ENCODE assay signal across 8 cellular contexts in the genomic region with DNA sequence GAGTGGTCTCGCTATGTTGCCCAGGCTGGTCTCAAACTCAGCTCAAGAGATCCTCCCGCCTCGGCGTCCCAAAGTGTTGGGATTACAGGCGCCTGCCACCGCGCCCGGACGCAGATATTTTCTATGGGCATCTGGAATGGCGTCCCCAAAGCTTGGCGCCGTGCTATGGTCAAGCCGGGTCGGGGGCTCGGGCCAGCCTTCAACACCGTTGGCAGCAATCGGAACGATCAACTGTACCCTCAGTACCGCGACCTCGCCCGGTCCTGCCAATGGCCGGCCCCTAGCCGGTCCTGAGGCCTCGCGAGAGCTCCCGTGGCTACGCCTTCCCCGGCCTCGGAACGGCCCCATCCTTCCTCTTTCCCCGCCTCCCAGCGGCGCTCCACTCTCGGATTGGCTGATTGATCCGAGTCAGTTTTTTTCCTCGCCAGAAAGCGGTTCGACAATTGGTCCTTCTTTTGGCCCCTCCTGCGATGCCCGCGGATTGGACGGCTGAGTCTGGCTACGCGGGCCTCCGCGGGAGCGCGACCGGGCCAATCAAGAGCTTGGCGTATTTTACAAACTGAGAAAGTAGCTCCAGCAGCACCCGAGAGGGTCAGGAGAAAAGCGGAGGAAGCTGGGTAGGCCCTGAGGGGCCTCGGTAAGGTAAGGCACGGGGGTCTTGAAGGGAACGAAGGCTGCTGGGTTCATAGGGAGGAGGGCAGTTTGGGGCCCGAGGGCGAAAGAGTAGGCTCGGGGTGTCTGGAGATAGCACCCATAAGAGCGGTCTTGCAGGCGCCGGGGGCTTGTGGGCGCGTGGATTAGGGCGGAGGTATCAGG. TPM values are rescaled to one million over a fixed set of nuclear protein-coding genes. Genes with fewer than 3 reads are reported as not detected.
DNase-seq lines count a peak whose midpoint lies in the region; ATAC-seq and TF ChIP-seq lines count a peak whose summit lies in the region.

A gene with protein sequence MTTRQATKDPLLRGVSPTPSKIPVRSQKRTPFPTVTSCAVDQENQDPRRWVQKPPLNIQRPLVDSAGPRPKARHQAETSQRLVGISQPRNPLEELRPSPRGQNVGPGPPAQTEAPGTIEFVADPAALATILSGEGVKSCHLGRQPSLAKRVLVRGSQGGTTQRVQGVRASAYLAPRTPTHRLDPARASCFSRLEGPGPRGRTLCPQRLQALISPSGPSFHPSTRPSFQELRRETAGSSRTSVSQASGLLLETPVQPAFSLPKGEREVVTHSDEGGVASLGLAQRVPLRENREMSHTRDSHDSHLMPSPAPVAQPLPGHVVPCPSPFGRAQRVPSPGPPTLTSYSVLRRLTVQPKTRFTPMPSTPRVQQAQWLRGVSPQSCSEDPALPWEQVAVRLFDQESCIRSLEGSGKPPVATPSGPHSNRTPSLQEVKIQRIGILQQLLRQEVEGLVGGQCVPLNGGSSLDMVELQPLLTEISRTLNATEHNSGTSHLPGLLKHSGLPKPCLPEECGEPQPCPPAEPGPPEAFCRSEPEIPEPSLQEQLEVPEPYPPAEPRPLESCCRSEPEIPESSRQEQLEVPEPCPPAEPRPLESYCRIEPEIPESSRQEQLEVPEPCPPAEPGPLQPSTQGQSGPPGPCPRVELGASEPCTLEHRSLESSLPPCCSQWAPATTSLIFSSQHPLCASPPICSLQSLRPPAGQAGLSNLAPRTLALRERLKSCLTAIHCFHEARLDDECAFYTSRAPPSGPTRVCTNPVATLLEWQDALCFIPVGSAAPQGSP (plus strand): TSS at position 548 of the 816 bp plus-strand sequence. CDS start 354 bp downstream, outside the sequence.

- DNase-seq in GM06990 (ENCODE audit: extremely low read depth, insufficient read length) (peak; percentile 97), NB4 (ENCODE audit: low read depth) (peak; percentile 99), SK-N-DZ (ENCODE audit: low spot score) (peak; percentile 99), germinal center (ENCODE audit: low spot score) (peak; percentile 100), non-pigmented ciliary epithelial cell (ENCODE audit: low read depth) (peak; percentile 89), superior temporal gyrus (ENCODE audit: extremely low spot score) (peak; percentile 100)
- peak; percentile 97 for DNase-seq in activated naive CD4-positive, alpha-beta T cell treated with Interleukin-2 at 50 U/mL for 16 hours

- H3K36me3 ChIP-seq in GM06990 (ENCODE audit: control insufficient read depth, insufficient read depth, low read length) = peaks cover 9% of the 10 kb centered on the region

- TF ChIP-seq CTCF in GM06990 (IDR thresholded peaks at IDR 0.05; ENCODE audit: insufficient read depth, low read length, poor library complexity, severe bottlenecking) (no peak), NB4 (IDR thresholded peaks at IDR 0.05; ENCODE audit: low read depth, low read length) (no peak)

- H3K4me3 ChIP-seq in GM06990 (replicated peaks; ENCODE audit: low read depth, low read length) = peak within 1 kb of the TSS; percentile 90
- H3K4me3 ChIP-seq in NB4 (ENCODE audit: low read depth, low read length) = peak within 1 kb of the TSS; percentile 93

- TF ChIP-seq POLR2A in NB4 (IDR thresholded peaks at IDR 0.05; ENCODE audit: extremely low read depth, insufficient read length) = peak; percentile 79

- peak; percentile 97 for ATAC-seq in HG02571 (IDR thresholded peaks at IDR 0.05; ENCODE audit: unreplicated experiment)

- H3K27me3 ChIP-seq in GM06990 (replicated peaks; ENCODE audit: control insufficient read depth, insufficient read depth, low read length) = no peaks in the 10 kb centered on the region

RNA-seq across cellular contexts. Expression of the gene that starts here (rescaled TPM):
- polyA plus RNA-seq in SK-N-DZ (2014; cell fraction: cytosol; rRNA removed) = 51.9 and 59.1 TPM in 2 replicates
- polyA plus RNA-seq in SK-N-DZ (2014; cell fraction: nucleus; rRNA removed) = 145 and 224 TPM in 2 replicates

Comparison
In these comparisons a context has a peak if more than half of its experiments do, and no peak if none do; other contexts are left out.
1. Peak in every context shown above with its lines: DNase-seq, ATAC-seq and H3K4me3 ChIP-seq.